17 cellular contexts compared by ENCODE assay signal in genomic region chr6:52231411-52232127, GRCh38. TPM values are rescaled to one million over a fixed set of nuclear protein-coding genes. Genes with fewer than 3 reads are reported as not detected.
A peak's percentile ranks its signal among the peaks of the same experiment; 100 is the strongest.
DNase-seq lines count a peak whose midpoint lies in the region; ATAC-seq and TF ChIP-seq lines count a peak whose summit lies in the region.
"Had no signal": no experiment of that assay in that cellular context is flagged by ENCODE, and none has a peak within 500 bp of the region (broad histone marks: within the 10 kb centered on the region; RNA-seq: fewer than 3 reads in every experiment).

No MANE protein-coding gene starts in this region.

- intact Hi-C loops in activated T-helper 1 cell treated with anti-CD3 and anti-CD28 coated beads, Interleukin-12 subunit alpha, Interleukin-12 subunit beta, Interleukin-2, Interleukin-4 antibody, amounts not matched to agents 30 ng/mL and 10 ng/mL and 1 ng/mL, durations not matched to agents 14 hours and 24 hours and 36 hours (cut with micrococcal nuclease) = loop anchor here (1.0 to 5.0 kb wide), 5 partner anchors 10 to 751 kb away; no protein-coding TSS in a partner anchor
- intact Hi-C loops in colonic mucosa (cut with DNase I) = loop anchor here (5.0 kb wide), 1 partner anchor 169 kb away; no protein-coding TSS in a partner anchor

- no peaks in the 10 kb centered on the region for H3K9me3 Mint-ChIP-seq in activated T-cell treated with anti-CD3 and anti-CD28 coated beads, Interleukin-2, amount 50 U/mL, for 4 hours
- H3K9me3 Mint-ChIP-seq in activated T-helper 1 cell treated with anti-CD3 and anti-CD28 coated beads, Interleukin-12 subunit alpha, Interleukin-12 subunit beta, Interleukin-2, Interleukin-4 antibody, amounts not matched to agents 30 ng/mL and 10 ng/mL and 1 ng/mL, durations not matched to agents 14 hours and 24 hours and 36 hours = no peaks in the 10 kb centered on the region
- H3K9me3 Mint-ChIP-seq: brain, neural crest cell had no signal

- H3K27me3 Mint-ChIP-seq in activated T-cell treated with anti-CD3 and anti-CD28 coated beads, Interleukin-2, amount 50 U/mL, for 4 hours (ENCODE audit: low read depth) = peaks cover 16% of the 10 kb centered on the region
- peaks cover 59% of the 10 kb centered on the region for H3K27me3 Mint-ChIP-seq in activated T-helper 1 cell treated with anti-CD3 and anti-CD28 coated beads, Interleukin-12 subunit alpha, Interleukin-12 subunit beta, Interleukin-2, Interleukin-4 antibody, amounts not matched to agents 30 ng/mL and 10 ng/mL and 1 ng/mL, durations not matched to agents 14 hours and 24 hours and 36 hours (ENCODE audit: insufficient read depth)

- peak; percentile 68 to 72 for ATAC-seq in activated T-cell treated with anti-CD3 and anti-CD28 coated beads, Interleukin-2, amount 50 U/mL, for 4 hours
- ATAC-seq in GM18517 (IDR thresholded peaks at IDR 0.05; ENCODE audit: unreplicated experiment) = no peak
- ATAC-seq: left ventricle myocardium superior, right lobe of liver had no signal

- no peak overlapping the region for H2AFZ ChIP-seq in KMS-11 (ENCODE audit: low read depth)

- H3K4me3 Mint-ChIP-seq in activated T-cell treated with anti-CD3 and anti-CD28 coated beads, Interleukin-2, amount 50 U/mL, for 4 hours = no peak overlapping the region
- no peak overlapping the region for H3K4me3 Mint-ChIP-seq in activated T-helper 1 cell treated with anti-CD3 and anti-CD28 coated beads, Interleukin-12 subunit alpha, Interleukin-12 subunit beta, Interleukin-2, Interleukin-4 antibody, amounts not matched to agents 30 ng/mL and 10 ng/mL and 1 ng/mL, durations not matched to agents 14 hours and 24 hours and 36 hours
- H3K4me3 Mint-ChIP-seq: brain, neural crest cell had no signal

- peak overlapping the region; percentile 66 for H3K4me2 ChIP-seq in KMS-11

- H3K4me1 Mint-ChIP-seq in activated T-cell treated with anti-CD3 and anti-CD28 coated beads, Interleukin-2, amount 50 U/mL, for 4 hours (ENCODE audit: low read depth) = peaks cover 20% of the 10 kb centered on the region
- peaks cover 59% of the 10 kb centered on the region for H3K4me1 Mint-ChIP-seq in activated T-helper 1 cell treated with anti-CD3 and anti-CD28 coated beads, Interleukin-12 subunit alpha, Interleukin-12 subunit beta, Interleukin-2, Interleukin-4 antibody, amounts not matched to agents 30 ng/mL and 10 ng/mL and 1 ng/mL, durations not matched to agents 14 hours and 24 hours and 36 hours (ENCODE audit: low read depth)

- no peaks in the 10 kb centered on the region for H3K79me2 ChIP-seq in KMS-11 (ENCODE audit: insufficient read depth, low read depth)

- peaks cover 10% of the 10 kb centered on the region; the same call in 1 of the 2 replicates for H3K27me3 ChIP-seq in KMS-11 (ENCODE audit: insufficient read depth, low read depth)
- no peaks in the 10 kb centered on the region for H3K27me3 ChIP-seq in colonic mucosa
- H3K27me3 ChIP-seq: right lobe of liver had no signal

- H3K36me3 ChIP-seq in KMS-11 (ENCODE audit: insufficient read depth) = no peaks in the 10 kb centered on the region
- H3K36me3 ChIP-seq in colonic mucosa = no peaks in the 10 kb centered on the region
- H3K36me3 ChIP-seq: right lobe of liver, thoracic aorta had no signal

- H3K4me3 ChIP-seq in KMS-11 (IDR thresholded peaks at IDR 0.05; ENCODE audit: insufficient read depth, low read depth, low read length) = no peak overlapping the region
- H3K4me3 ChIP-seq in colonic mucosa = no peak overlapping the region
- H3K4me3 ChIP-seq: right lobe of liver, thoracic aorta had no signal

- TF ChIP-seq CTCF in KMS-11 (conservative IDR thresholded peaks at IDR 0.05; ENCODE audit: low read depth, low read length) = no peak
- TF ChIP-seq CTCF in colonic mucosa (IDR thresholded peaks at IDR 0.05) = no peak

- no peaks in the 10 kb centered on the region for H4K20me1 ChIP-seq in KMS-11 (ENCODE audit: insufficient read depth)

- no peaks in the 10 kb centered on the region for H3K9me3 ChIP-seq in colonic mucosa
- H3K9me3 ChIP-seq: Caco-2, right lobe of liver, thoracic aorta had no signal

- H3K27ac ChIP-seq in KMS-11 (no peak overlapping the region), colonic mucosa (no peak overlapping the region)
- H3K27ac ChIP-seq: right lobe of liver, thoracic aorta had no signal

- no peaks in the 10 kb centered on the region for H3K36me3 Mint-ChIP-seq in activated T-cell treated with anti-CD3 and anti-CD28 coated beads, Interleukin-2, amount 50 U/mL, for 4 hours (ENCODE audit: insufficient read depth)
- peaks cover 5% of the 10 kb centered on the region for H3K36me3 Mint-ChIP-seq in activated T-helper 1 cell treated with anti-CD3 and anti-CD28 coated beads, Interleukin-12 subunit alpha, Interleukin-12 subunit beta, Interleukin-2, Interleukin-4 antibody, amounts not matched to agents 30 ng/mL and 10 ng/mL and 1 ng/mL, durations not matched to agents 14 hours and 24 hours and 36 hours (ENCODE audit: low read depth)
- H3K36me3 Mint-ChIP-seq: brain had no signal

- peak overlapping the region; percentile 49 for H3K27ac Mint-ChIP-seq in activated T-helper 1 cell treated with anti-CD3 and anti-CD28 coated beads, Interleukin-12 subunit alpha, Interleukin-12 subunit beta, Interleukin-2, Interleukin-4 antibody, amounts not matched to agents 30 ng/mL and 10 ng/mL and 1 ng/mL, durations not matched to agents 14 hours and 24 hours and 36 hours
- H3K27ac Mint-ChIP-seq: brain had no signal

- DNase-seq in activated T-cell treated with anti-CD3 and anti-CD28 coated beads, Interleukin-2, amount 50 U/mL, for 4 hours = no peak
- DNase-seq in activated T-cell treated with anti-CD3 and anti-CD28 coated beads, Interleukin-2, amount 50 U/mL, for 1 hour = no peak
- peak; percentile 53 for DNase-seq in activated T-helper 1 cell treated with anti-CD3 and anti-CD28 coated beads, Interleukin-12 subunit alpha, Interleukin-12 subunit beta, Interleukin-2, Interleukin-4 antibody, amounts not matched to agents 30 ng/mL and 10 ng/mL and 1 ng/mL, durations not matched to agents 14 hours and 24 hours and 36 hours (ENCODE audit: low spot score)
- DNase-seq in stimulated activated CD8-positive, alpha-beta memory T cell treated with anti-CD3 and anti-CD28 coated beads, Interleukin-15, amount 100 ng/mL, for 48 hours (ENCODE audit: low read depth in 2 of 2) = peak; percentile 39 to 49
- DNase-seq in colonic mucosa (no peak), NCI-H82 treated with DMSO at 0.1 percent for 48 hours (lab: John Stamatoyannopoulos, UW; ENCODE audit: unreplicated experiment) (no peak)
- DNase-seq: Caco-2; effector CD4-positive, alpha-beta T cell; left ventricle myocardium superior; NCI-H187 treated with DMSO at 0.1 percent for 48 hours; right lobe of liver; Right ventricle myocardium superior had no signal

- H3K9ac ChIP-seq in KMS-11 (no peak overlapping the region), colonic mucosa (ENCODE audit: low read depth in 2 of 2, low read length in 2 of 2) (no peak overlapping the region)

- H3K4me1 ChIP-seq in KMS-11 (ENCODE audit: low read depth, poor library complexity, severe bottlenecking) (peaks cover 78% of the 10 kb centered on the region), colonic mucosa (no peaks in the 10 kb centered on the region)
- H3K4me1 ChIP-seq: Caco-2 had no signal

RNA-seq across cellular contexts. Expression of gene IL17F, which starts 12.7 kb away (rescaled TPM):
- 10 to 100 TPM in 2 of 3 donors, 1 to 10 TPM in 1; 1.8 to 52.4 (median 27.0) TPM for total RNA-seq in activated T-cell treated with anti-CD3 and anti-CD28 coated beads, Interleukin-2, amount 50 U/mL, for 4 hours
- 0.27 TPM in 1 of 2 replicates, not detected in the other for total RNA-seq in activated T-helper 1 cell treated with anti-CD3 and anti-CD28 coated beads, Interleukin-12 subunit alpha, Interleukin-12 subunit beta, Interleukin-2, Interleukin-4 antibody, amounts not matched to agents 30 ng/mL and 10 ng/mL and 1 ng/mL, durations not matched to agents 14 hours and 24 hours and 36 hours
- total RNA-seq in colonic mucosa = under 1 TPM in 1 of 2 donors, not detected in 1; 0.32 TPM
- total RNA-seq: Caco-2, left ventricle myocardium superior, neural crest cell, right lobe of liver, Right ventricle myocardium superior, thoracic aorta had no signal

RNA-seq across cellular contexts. Expression of gene IL17A, which starts 45.4 kb away (rescaled TPM):
- total RNA-seq in activated T-cell treated with anti-CD3 and anti-CD28 coated beads, Interleukin-2, amount 50 U/mL, for 4 hours = 1 to 10 TPM; 1.9 to 4.8 (median 3.9) TPM
- not detected in 2 replicates for total RNA-seq in activated T-helper 1 cell treated with anti-CD3 and anti-CD28 coated beads, Interleukin-12 subunit alpha, Interleukin-12 subunit beta, Interleukin-2, Interleukin-4 antibody, amounts not matched to agents 30 ng/mL and 10 ng/mL and 1 ng/mL, durations not matched to agents 14 hours and 24 hours and 36 hours
- not detected for total RNA-seq in colonic mucosa
- total RNA-seq: Caco-2, left ventricle myocardium superior, neural crest cell, right lobe of liver, Right ventricle myocardium superior, thoracic aorta had no signal

RNA-seq across cellular contexts. Expression of gene MCM3, which starts 53.0 kb away (rescaled TPM):
- 100 to 1,000 TPM; 184 to 240 (median 199) TPM for total RNA-seq in activated T-cell treated with anti-CD3 and anti-CD28 coated beads, Interleukin-2, amount 50 U/mL, for 4 hours
- total RNA-seq in activated T-helper 1 cell treated with anti-CD3 and anti-CD28 coated beads, Interleukin-12 subunit alpha, Interleukin-12 subunit beta, Interleukin-2, Interleukin-4 antibody, amounts not matched to agents 30 ng/mL and 10 ng/mL and 1 ng/mL, durations not matched to agents 14 hours and 24 hours and 36 hours = 212 and 214 TPM in 2 replicates
- 100 to 1,000 TPM in 1 of 2 donors, 10 to 100 TPM in 1; 28.9 to 117 TPM for total RNA-seq in colonic mucosa

Comparison
In these comparisons a context has a peak if more than half of its experiments do, and no peak if none do; other contexts are left out.
1. DNase-seq: peak in activated T-helper 1 cell treated with anti-CD3 and anti-CD28 coated beads, Interleukin-12 subunit alpha, Interleukin-12 subunit beta, Interleukin-2, Interleukin-4 antibody, amounts not matched to agents 30 ng/mL and 10 ng/mL and 1 ng/mL, durations not matched to agents 14 hours and 24 hours and 36 hours (single experiment) and stimulated activated CD8-positive, alpha-beta memory T cell treated with anti-CD3 and anti-CD28 coated beads, Interleukin-15, amount 100 ng/mL, for 48 hours (2 of 2); none in activated T-cell treated with anti-CD3 and anti-CD28 coated beads, Interleukin-2, amount 50 U/mL, for 4 hours (single experiment), activated T-cell treated with anti-CD3 and anti-CD28 coated beads, Interleukin-2, amount 50 U/mL, for 1 hour (single experiment), colonic mucosa (single experiment) and NCI-H82 treated with DMSO at 0.1 percent for 48 hours (single experiment).